In the genomic region with DNA sequence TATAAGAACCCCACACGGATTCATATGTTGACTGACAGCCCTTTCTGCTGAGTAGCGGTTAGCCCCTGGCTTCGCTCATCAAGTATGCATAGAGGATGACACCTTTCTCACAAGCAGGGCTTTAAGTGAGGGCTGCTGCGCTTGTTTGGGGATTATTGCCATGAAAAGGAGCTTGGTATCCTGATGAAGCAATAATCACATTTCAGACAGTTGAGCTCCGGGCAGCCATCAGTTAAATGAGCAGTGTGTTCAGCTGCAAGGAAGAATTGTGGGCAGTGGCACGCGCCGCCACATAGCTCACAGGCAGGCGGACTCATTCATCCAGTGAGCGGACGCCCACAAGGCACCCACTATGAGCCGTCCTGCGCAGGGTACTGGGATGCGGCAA, we compare ENCODE assay signal across 36 cellular contexts.
"Had no signal": no experiment of that assay in that cellular context is flagged by ENCODE, and none has a peak within 500 bp of the region (broad histone marks: within the 10 kb centered on the region; RNA-seq: fewer than 3 reads in every experiment).

No MANE protein-coding gene starts in this region.

- H3K9me3 ChIP-seq: adrenal gland, ascending aorta, gastrocnemius medialis had no signal

- ATAC-seq: activated CD4-positive, CD25-positive, alpha-beta regulatory T cell treated with anti-CD3 and anti-CD28 coated beads, Interleukin-2, amount 50 U/mL, for 24 hours; activated CD8-positive, alpha-beta T cell treated with anti-CD3 and anti-CD28 coated beads for 36 hours; activated naive CD8-positive, alpha-beta T cell treated with anti-CD3 and anti-CD28 coated beads, Interleukin-2, amount 50 U/mL, for 24 hours; activated T-cell treated with anti-CD3 and anti-CD28 coated beads, Interleukin-2, amount 50 U/mL, for 4 hours; activated T-helper 17 cell treated with anti-CD3 and anti-CD28 coated beads, Interleukin-2, amount 50 U/mL, for 72 hours; effector memory CD8-positive, alpha-beta T cell; foreskin keratinocyte; gastrocnemius medialis; T-helper 17 cell had no signal

- H3K36me3 Mint-ChIP-seq: activated naive CD4-positive, alpha-beta T cell treated with anti-CD3 and anti-CD28 coated beads, Interleukin-2, amount 50 U/mL, for 24 hours had no signal

- H3K9me3 Mint-ChIP-seq: activated B cell treated with CpG ODN at 0.5 μM for 24 hours; activated naive CD4-positive, alpha-beta T cell treated with anti-CD3 and anti-CD28 coated beads, Interleukin-2, amount 50 U/mL, for 24 hours; activated naive CD8-positive, alpha-beta T cell treated with anti-CD3 and anti-CD28 coated beads for 36 hours; activated naive CD8-positive, alpha-beta T cell treated with anti-CD3 and anti-CD28 coated beads, Interleukin-2, amount 50 U/mL, for 24 hours; activated T-cell treated with anti-CD3 and anti-CD28 coated beads, Interleukin-2, amount 50 U/mL, for 4 hours; activated T-helper 17 cell treated with anti-CD3 and anti-CD28 coated beads, Interleukin-2, amount 50 U/mL, for 72 hours; dendritic cell treated with granulocyte-macrophage colony-stimulating factor and Interleukin-4, amounts not matched to agents 40 ng/mL and 50 ng/mL, for 4 days; effector memory CD8-positive, alpha-beta T cell; T-helper 2 cell treated with Interferon-gamma antibody and Interleukin-4, amounts not matched to agents 5 μg/mL and 100 μg/mL, for 36 hours had no signal

- H3K4me3 Mint-ChIP-seq: activated B cell treated with CpG ODN at 0.5 μM for 24 hours; activated CD8-positive, alpha-beta T cell treated with anti-CD3 and anti-CD28 coated beads for 36 hours; activated naive CD4-positive, alpha-beta T cell treated with anti-CD3 and anti-CD28 coated beads, Interleukin-2, amount 50 U/mL, for 24 hours; activated naive CD8-positive, alpha-beta T cell treated with anti-CD3 and anti-CD28 coated beads for 36 hours; activated naive CD8-positive, alpha-beta T cell treated with anti-CD3 and anti-CD28 coated beads, Interleukin-2, amount 50 U/mL, for 24 hours; activated T-cell treated with anti-CD3 and anti-CD28 coated beads, Interleukin-2, amount 50 U/mL, for 4 hours; activated T-helper 17 cell treated with anti-CD3 and anti-CD28 coated beads, Interleukin-2, amount 50 U/mL, for 72 hours; brain; dendritic cell treated with granulocyte-macrophage colony-stimulating factor and Interleukin-4, amounts not matched to agents 40 ng/mL and 50 ng/mL, for 4 days; effector memory CD8-positive, alpha-beta T cell; T-helper 17 cell; T-helper 2 cell treated with Interferon-gamma antibody and Interleukin-4, amounts not matched to agents 5 μg/mL and 100 μg/mL, for 36 hours had no signal

- H3K4me3 ChIP-seq: adrenal gland, ascending aorta, breast epithelium, cardiac muscle cell, coronary artery, esophagus muscularis mucosa, gastrocnemius medialis, heart left ventricle had no signal

- DNase-seq: activated B cell treated with CpG ODN at 0.5 μM for 24 hours; activated CD4-positive, alpha-beta T cell treated with anti-CD3 and anti-CD28 coated beads for 48 hours; activated CD4-positive, alpha-beta T cell treated with anti-CD3 and anti-CD28 coated beads, Interleukin-2, amount 50 U/mL, for 1 hour; activated CD4-positive, alpha-beta T cell treated with anti-CD3 and anti-CD28 coated beads, Interleukin-2, amount 50 U/mL, for 48 hours; activated CD8-positive, alpha-beta memory T cell treated with anti-CD3 and anti-CD28 coated beads for 24 hours; activated CD8-positive, alpha-beta T cell treated with anti-CD3 and anti-CD28 coated beads for 36 hours; activated effector memory CD4-positive, alpha-beta T cell treated with Interleukin-2 at 50 U/mL for 16 hours; activated gamma-delta T cell treated with Interleukin-2 at 50 U/mL for 16 hours; activated naive CD4-positive, alpha-beta T cell treated with Interleukin-2 at 50 U/mL for 16 hours; activated naive CD8-positive, alpha-beta T cell treated with anti-CD3 and anti-CD28 coated beads for 36 hours; activated naive CD8-positive, alpha-beta T cell treated with anti-CD3 and anti-CD28 coated beads, Interleukin-2, amount 50 U/mL, for 24 hours; activated T-cell treated with anti-CD3 and anti-CD28 coated beads, Interleukin-2, amount 50 U/mL, for 4 hours; adrenal gland; central memory CD4-positive, alpha-beta T cell; cerebellar nuclear complex; effector CD4-positive, alpha-beta T cell; effector memory CD8-positive, alpha-beta T cell; erythroblast; foreskin keratinocyte; gastrocnemius medialis; glutamatergic neuron; T-helper 17 cell; T1000; WERI-Rb-1 had no signal

- H3K4me1 Mint-ChIP-seq: activated B cell treated with CpG ODN at 0.5 μM for 24 hours; activated naive CD4-positive, alpha-beta T cell treated with anti-CD3 and anti-CD28 coated beads, Interleukin-2, amount 50 U/mL, for 24 hours; activated naive CD8-positive, alpha-beta T cell treated with anti-CD3 and anti-CD28 coated beads for 36 hours; activated naive CD8-positive, alpha-beta T cell treated with anti-CD3 and anti-CD28 coated beads, Interleukin-2, amount 50 U/mL, for 24 hours; activated T-helper 17 cell treated with anti-CD3 and anti-CD28 coated beads, Interleukin-2, amount 50 U/mL, for 72 hours had no signal

- H3K4me1 ChIP-seq: adrenal gland, ascending aorta, breast epithelium, esophagus muscularis mucosa, foreskin keratinocyte, heart left ventricle had no signal

- H3K36me3 ChIP-seq: breast epithelium, cardiac muscle cell, gastrocnemius medialis, WERI-Rb-1 had no signal

- H3K27me3 Mint-ChIP-seq: activated B cell treated with CpG ODN at 0.5 μM for 24 hours; activated CD8-positive, alpha-beta T cell treated with anti-CD3 and anti-CD28 coated beads for 36 hours; activated naive CD4-positive, alpha-beta T cell treated with anti-CD3 and anti-CD28 coated beads, Interleukin-2, amount 50 U/mL, for 24 hours; activated naive CD8-positive, alpha-beta T cell treated with anti-CD3 and anti-CD28 coated beads for 36 hours; activated naive CD8-positive, alpha-beta T cell treated with anti-CD3 and anti-CD28 coated beads, Interleukin-2, amount 50 U/mL, for 24 hours; activated T-helper 17 cell treated with anti-CD3 and anti-CD28 coated beads, Interleukin-2, amount 50 U/mL, for 72 hours; brain; dendritic cell treated with granulocyte-macrophage colony-stimulating factor and Interleukin-4, amounts not matched to agents 40 ng/mL and 50 ng/mL, for 4 days; effector memory CD8-positive, alpha-beta T cell; T-helper 17 cell had no signal

- H3K27ac Mint-ChIP-seq: activated B cell treated with CpG ODN at 0.5 μM for 24 hours; activated CD8-positive, alpha-beta T cell treated with anti-CD3 and anti-CD28 coated beads for 36 hours; activated naive CD4-positive, alpha-beta T cell treated with anti-CD3 and anti-CD28 coated beads, Interleukin-2, amount 50 U/mL, for 24 hours; activated naive CD8-positive, alpha-beta T cell treated with anti-CD3 and anti-CD28 coated beads for 36 hours; activated naive CD8-positive, alpha-beta T cell treated with anti-CD3 and anti-CD28 coated beads, Interleukin-2, amount 50 U/mL, for 24 hours; activated T-helper 17 cell treated with anti-CD3 and anti-CD28 coated beads, Interleukin-2, amount 50 U/mL, for 72 hours; dendritic cell treated with granulocyte-macrophage colony-stimulating factor and Interleukin-4, amounts not matched to agents 40 ng/mL and 50 ng/mL, for 4 days; effector memory CD8-positive, alpha-beta T cell; T-helper 17 cell; T-helper 2 cell treated with Interferon-gamma antibody and Interleukin-4, amounts not matched to agents 5 μg/mL and 100 μg/mL, for 36 hours had no signal

- H3K27ac ChIP-seq: adrenal gland, ascending aorta, breast epithelium, cardiac muscle cell, coronary artery, esophagus muscularis mucosa, foreskin keratinocyte, gastrocnemius medialis, heart left ventricle, WERI-Rb-1 had no signal

- H3K27me3 ChIP-seq: adrenal gland, ascending aorta, breast epithelium, cardiac muscle cell, esophagus muscularis mucosa, foreskin keratinocyte, gastrocnemius medialis, heart left ventricle had no signal
